In genomic region chr19:2456301-2456570, GRCh38 we compare ENCODE assay signal across 8 cellular contexts. TPM values are rescaled to one million over a fixed set of nuclear protein-coding genes. Genes with fewer than 3 reads are reported as not detected.
DNase-seq lines count a peak whose midpoint lies in the region; ATAC-seq, FAIRE-seq and TF ChIP-seq lines count a peak whose summit lies in the region.

No MANE protein-coding gene starts in this region.

- no peaks in the 10 kb centered on the region for H3K9me3 Mint-ChIP-seq in nephron

- H3K9me1 ChIP-seq in IMR-90 (ENCODE audit: insufficient read depth, low read length), result 0 out of 2 replicates have a peak, but pooled peaks cover 9% of the 10 kb centered on the region

- no peak overlapping the region; the same call in 1 of the 2 replicates for H3K56ac ChIP-seq in IMR-90 (ENCODE audit: extremely low read depth, insufficient read depth, low read length)

- ATAC-seq in GM18909 (IDR thresholded peaks at IDR 0.05; ENCODE audit: poor library complexity, unreplicated experiment), result peak; percentile 35
- peak; percentile 10 for ATAC-seq in IMR-90 (ENCODE audit: low read depth)

- H3K9me3 ChIP-seq in IMR-90 (ENCODE audit: control insufficient read depth, insufficient read depth, low read length) (no peaks in the 10 kb centered on the region), ectodermal cell (ENCODE audit: control insufficient read depth, low read length) (no peaks in the 10 kb centered on the region)

- H3K4me3 ChIP-seq in IMR-90 (ENCODE audit: insufficient read depth, low read depth, low read length) (peak overlapping the region; percentile 99), ectodermal cell (ENCODE audit: insufficient read depth, low read depth, low read length) (peak overlapping the region; percentile 88)

- H2AK5ac ChIP-seq in IMR-90 (ENCODE audit: low read depth, low read length), result peak overlapping the region; percentile 50; the same call in 1 of the 2 replicates

- FAIRE-seq in urothelium cell line (lab: Jason Lieb, UNC), result no peak

- no peak for TF ChIP-seq POLR2A in IMR-90 (IDR thresholded peaks at IDR 0.05; ENCODE audit: low read depth, low read length)

- peaks cover 3% of the 10 kb centered on the region for H3K27me3 Mint-ChIP-seq in nephron (ENCODE audit: low read depth)

- no peak overlapping the region for H4K91ac ChIP-seq in IMR-90 (ENCODE audit: insufficient read depth, low read depth, low read length)

- H3K4me1 Mint-ChIP-seq in nephron, result peaks cover 19% of the 10 kb centered on the region

- peak overlapping the region; percentile 96 for H2AK9ac ChIP-seq in IMR-90 (replicated peaks; ENCODE audit: low read depth, low read length, poor library complexity)

- no peak overlapping the region for H3K27ac Mint-ChIP-seq in nephron

- dilution Hi-C loops in IMR-90 (cut with HindIII; ENCODE audit: low sequenced_read_pairs, unreplicated experiment), result no loop called here

- CTCF ChIA-PET in IMR-90 (lab: Yijun Ruan, JAX), result no interaction called here

- no peak overlapping the region for H3K18ac ChIP-seq in IMR-90 (ENCODE audit: low read depth, low read length)

- H2BK15ac ChIP-seq in IMR-90 (ENCODE audit: low read depth, low read length), result no peak overlapping the region

- BruUV-seq in IMR-90 (replicated peaks; lab: Mats Ljungman, UMichigan), result no TSS peak

- H3K36me3 Mint-ChIP-seq in nephron (ENCODE audit: low read depth), result peaks cover 2% of the 10 kb centered on the region

- TF ChIP-seq RAD21 in IMR-90 (IDR thresholded peaks at IDR 0.05; ENCODE audit: low read length), result no peak

- H3K27me3 ChIP-seq in IMR-90 (ENCODE audit: control insufficient read depth, insufficient read depth, low read length), result no peaks in the 10 kb centered on the region
- no peaks in the 10 kb centered on the region for H3K27me3 ChIP-seq in ectodermal cell (ENCODE audit: control insufficient read depth, insufficient read depth, low read length, poor library complexity, severe bottlenecking)

- in situ Hi-C loops in IMR-90 (cut with MboI; ENCODE audit: low sequenced_read_pairs), result no loop called here

- DNase-seq in IMR-90 (no peak), NCI-H1092 (lab: John Stamatoyannopoulos, UW) (no peak), urothelium cell line (ENCODE audit: low spot score) (no peak), cerebellar cortex (ENCODE audit: low spot score) (no peak), NOMO-1 treated with dmso at 0.1 percent for 144 hours (lab: John Stamatoyannopoulos, UW; ENCODE audit: unreplicated experiment) (no peak)

- H2BK120ac ChIP-seq in IMR-90 (ENCODE audit: low read depth, low read length), result no peak overlapping the region

- intact Hi-C loops in IMR-90 (cut with micrococcal nuclease), result no loop called here

- H3K23ac ChIP-seq in IMR-90 (ENCODE audit: low read depth, low read length), result no peak overlapping the region

- H4K20me1 ChIP-seq in IMR-90 (ENCODE audit: insufficient read depth, low read length), result peaks cover 45% of the 10 kb centered on the region

- TF ChIP-seq CTCF in IMR-90 (conservative IDR thresholded peaks at IDR 0.05; ENCODE audit: low read depth, low read length) (no peak), nephron (IDR thresholded peaks at IDR 0.05; ENCODE audit: unreplicated experiment in 3 of 3) (no peak)

- H3K4me1 ChIP-seq in IMR-90 (ENCODE audit: control insufficient read depth, insufficient read depth, low read length), result no peaks in the 10 kb centered on the region
- H3K4me1 ChIP-seq in ectodermal cell (ENCODE audit: control insufficient read depth, insufficient read depth, low read length), result peaks cover 12% of the 10 kb centered on the region

- H3K9ac ChIP-seq in IMR-90 (ENCODE audit: low read depth, low read length), result peak overlapping the region; percentile 76

- H3K14ac ChIP-seq in IMR-90 (replicated peaks; ENCODE audit: low read depth, low read length), result peak overlapping the region; percentile 32; the same call in 1 of the 2 replicates

- 0% methylated on average over 22 of the region's 26 CpGs; no CpG with 5 or more reads in 1 of the 2 experiments for WGBS in IMR-90 (ENCODE audit: extremely low coverage in 2 of 2, insufficient read length in 1 of 2), 2 experiments
- WGBS in ectodermal cell, 2 experiments, result 0 to 1% methylated on average over 26 of the region's 26 CpGs

- peak overlapping the region; percentile 51 for H3K4me2 ChIP-seq in IMR-90 (ENCODE audit: low read depth, low read length)

- peak overlapping the region; percentile 35 for H3K4ac ChIP-seq in IMR-90 (ENCODE audit: low read depth, low read length)

- peak overlapping the region; percentile 86 to 88 (median 87) for H3K4me3 Mint-ChIP-seq in nephron

- no peak overlapping the region for H4K5ac ChIP-seq in IMR-90 (ENCODE audit: low read depth, low read length)

- H3K27ac ChIP-seq in IMR-90 (ENCODE audit: insufficient read depth, low read length), result peak overlapping the region; percentile 68; the same call in 1 of the 2 replicates
- H3K27ac ChIP-seq in ectodermal cell (ENCODE audit: insufficient read depth, low read depth, low read length, poor library complexity, severe bottlenecking), result no peak overlapping the region

- peak overlapping the region; percentile 42 to 52; a peak in 2 of 4 replicates for H4K8ac ChIP-seq in IMR-90 (ENCODE audit: low read depth in 2 of 2, low read length in 2 of 2)

- POLR2A ChIA-PET in IMR-90 (lab: Charles Lee; ENCODE audit: unreplicated experiment), result no interaction called here

- no peak overlapping the region for H2BK20ac ChIP-seq in IMR-90 (ENCODE audit: low read depth, low read length)

- H3K36me3 ChIP-seq in IMR-90 (ENCODE audit: control insufficient read depth, insufficient read depth, low read length) (peaks cover 2% of the 10 kb centered on the region), ectodermal cell (ENCODE audit: control insufficient read depth, insufficient read depth, low read length) (no peaks in the 10 kb centered on the region)

- peak overlapping the region; percentile 97 for H2AFZ ChIP-seq in IMR-90 (replicated peaks; ENCODE audit: low read length, poor library complexity)

- peaks cover 0 to 41% of the 10 kb centered on the region in 2 experiments; a peak in 2 of 4 replicates for H3K79me1 ChIP-seq in IMR-90 (ENCODE audit: low read depth in 1 of 2, low read length in 2 of 2)

- H2BK5ac ChIP-seq in IMR-90 (ENCODE audit: low read depth, low read length, poor library complexity, severe bottlenecking), result no peak overlapping the region

TF ChIP-seq in IMR-90, 13 proteins besides CTCF, POLR2A, EP300 and RAD21:
- no peak for TF ChIP-seq NFE2L2 (IDR thresholded peaks at IDR 0.05; ENCODE audit: low read depth, low read length)
- no peak for TF ChIP-seq MAZ (IDR thresholded peaks at IDR 0.05; ENCODE audit: borderline replicate concordance, low read depth, low read length)
- TF ChIP-seq CEBPB (IDR thresholded peaks at IDR 0.05; ENCODE audit: low read depth, low read length), result no peak
- no peak for TF ChIP-seq SMC3 (IDR thresholded peaks at IDR 0.05; ENCODE audit: low read depth, low read length)
- TF ChIP-seq RCOR1 (IDR thresholded peaks at IDR 0.05; ENCODE audit: insufficient replicate concordance, low read length), result no peak
- TF ChIP-seq FOS (IDR thresholded peaks at IDR 0.05; ENCODE audit: low read depth, low read length), result no peak
- no peak for TF ChIP-seq MAFK (IDR thresholded peaks at IDR 0.05; ENCODE audit: low read depth, low read length)
- no peak for TF ChIP-seq MXI1 (IDR thresholded peaks at IDR 0.05; ENCODE audit: borderline replicate concordance, low read depth, low read length)
- no peak for TF ChIP-seq USF2 (IDR thresholded peaks at IDR 0.05; ENCODE audit: low read depth, low read length)

RNA-seq across cellular contexts. Expression of gene LMNB2, which starts 0.5 kb away (rescaled TPM):
- 104 and 108 TPM in 2 replicates for total RNA-seq in IMR-90 (2012; rRNA removed)
- polyA plus RNA-seq in IMR-90 (2012; rRNA removed), result 106 and 117 TPM in 2 replicates
- 57.0 and 66.3 TPM in 2 replicates for polyA plus RNA-seq in IMR-90 (2012; cell fraction: cytosol; rRNA removed)
- polyA plus RNA-seq in IMR-90 (2012; cell fraction: nucleus; rRNA removed; ENCODE audit: low replicate concordance), result 88.6 and 109 TPM in 2 replicates
- 210 TPM for polyA plus RNA-seq in ectodermal cell (2013, experiment 1 of 4)
- polyA plus RNA-seq in ectodermal cell (2013, experiment 2 of 4), result 193 TPM
- 120 TPM for polyA plus RNA-seq in ectodermal cell (2013, experiment 3 of 4)
- 124 TPM for polyA plus RNA-seq in ectodermal cell (2013, experiment 4 of 4)

RNA-seq across cellular contexts. Expression of gene GADD45B, which starts 19.7 kb away (rescaled TPM):
- total RNA-seq in IMR-90 (2012; rRNA removed), result 28.1 and 30.1 TPM in 2 replicates
- polyA plus RNA-seq in IMR-90 (2012; rRNA removed), result 84.0 and 106 TPM in 2 replicates
- polyA plus RNA-seq in IMR-90 (2012; cell fraction: cytosol; rRNA removed), result 70.3 and 87.0 TPM in 2 replicates
- polyA plus RNA-seq in IMR-90 (2012; cell fraction: nucleus; rRNA removed; ENCODE audit: low replicate concordance), result 301 and 400 TPM in 2 replicates
- 5.6 TPM for polyA plus RNA-seq in ectodermal cell (2013, experiment 1 of 4)
- 4.5 TPM for polyA plus RNA-seq in ectodermal cell (2013, experiment 2 of 4)
- polyA plus RNA-seq in ectodermal cell (2013, experiment 3 of 4), result 4.3 TPM
- polyA plus RNA-seq in ectodermal cell (2013, experiment 4 of 4), result 1.9 TPM

RNA-seq across cellular contexts. Expression of gene TIMM13, which starts 28.9 kb away (rescaled TPM):
- 21.0 and 29.2 TPM in 2 replicates for total RNA-seq in IMR-90 (2012; rRNA removed)
- 62.3 and 93.7 TPM in 2 replicates for polyA plus RNA-seq in IMR-90 (2012; rRNA removed)
- polyA plus RNA-seq in IMR-90 (2012; cell fraction: cytosol; rRNA removed), result 73.2 and 85.8 TPM in 2 replicates
- 30.1 and 56.4 TPM in 2 replicates for polyA plus RNA-seq in IMR-90 (2012; cell fraction: nucleus; rRNA removed; ENCODE audit: low replicate concordance)
- polyA plus RNA-seq in ectodermal cell (2013, experiment 1 of 4), result 93.0 TPM
- polyA plus RNA-seq in ectodermal cell (2013, experiment 2 of 4), result 90.3 TPM
- polyA plus RNA-seq in ectodermal cell (2013, experiment 3 of 4), result 99.9 TPM
- polyA plus RNA-seq in ectodermal cell (2013, experiment 4 of 4), result 107 TPM
